ENCODE assay signal across 1 cellular context in genomic region chr1:23614128-23614660, GRCh38.
TF ChIP-seq lines count a peak whose summit lies in the region.

No MANE protein-coding gene starts in this region.

TF ChIP-seq in GM23338, 12 proteins besides CTCF, POLR2A, EP300 and RAD21 (continued from another document):
- TF ChIP-seq ZNF462 (CRISPR knock-in tag; IDR thresholded peaks at IDR 0.05), result no peak
- no peak for TF ChIP-seq JUNB (IDR thresholded peaks at IDR 0.05; ENCODE audit: unreplicated experiment)
- TF ChIP-seq ZNF331 (CRISPR knock-in tag; IDR thresholded peaks at IDR 0.05; ENCODE audit: low read depth), result no peak
- TF ChIP-seq EZH2phosphoT487 (IDR thresholded peaks at IDR 0.05; ENCODE audit: unreplicated experiment), result no peak
- no peak for TF ChIP-seq NANOG (IDR thresholded peaks at IDR 0.05; ENCODE audit: borderline replicate concordance)
